Comparison of ENCODE assay signal across 10 cellular contexts in genomic region chr17:33686171-33686570, GRCh38.
DNase-seq lines count a peak whose midpoint lies in the region; ATAC-seq and TF ChIP-seq lines count a peak whose summit lies in the region.
"Had no signal": no experiment of that assay in that cellular context is flagged by ENCODE, and none has a peak within 500 bp of the region (broad histone marks: within the 10 kb centered on the region; RNA-seq: fewer than 3 reads in every experiment).

No MANE protein-coding gene starts in this region.

- no peaks in the 10 kb centered on the region for H4K20me1 ChIP-seq in SU-DHL-6 (ENCODE audit: low read depth, low read length)

- TF ChIP-seq CTCF in AG10803 (conservative IDR thresholded peaks at IDR 0.05; ENCODE audit: low read length) (peak; percentile 39), GM12872 (IDR thresholded peaks at IDR 0.05; ENCODE audit: insufficient read depth, low read depth, low read length) (peak; percentile 73), SU-DHL-6 (IDR thresholded peaks at IDR 0.05; ENCODE audit: insufficient read depth, low read length, poor library complexity, severe bottlenecking) (peak; percentile 25), uterus (IDR thresholded peaks at IDR 0.05) (no peak)

- no peaks in the 10 kb centered on the region for H3K9me2 ChIP-seq in SU-DHL-6 (replicated peaks; ENCODE audit: insufficient read depth, low read length)

- no peak for DNase-seq in AG10803 (ENCODE audit: low read depth)
- DNase-seq in iPS-NIHi11 (ENCODE audit: low spot score) = peak; percentile 68
- DNase-seq in HCEC 1CT = no peak
- DNase-seq in aorta = no peak
- no peak for DNase-seq in uterus
- DNase-seq: amniotic stem cell, SHP77 treated with DMSO at 0.1 percent for 48 hours had no signal

- no peak for TF ChIP-seq POLR2A in uterus (IDR thresholded peaks at IDR 0.05)

- H3F3A ChIP-seq in SU-DHL-6 (ENCODE audit: insufficient read depth) = no peaks in the 10 kb centered on the region

- WGBS in aorta, 2 donors = 81 to 84% methylated on average over 4 of the region's 4 CpGs

- intact Hi-C loops in aorta (cut with DNase I) (no loop called here), uterus (cut with DNase I; ENCODE audit: low total_unique reads) (no loop called here)

- H3K9ac ChIP-seq in SU-DHL-6 (ENCODE audit: low read length) = no peak overlapping the region

- ATAC-seq in GM19023 (IDR thresholded peaks at IDR 0.05; ENCODE audit: unreplicated experiment) (no peak), aorta (ENCODE audit: low FRiP score) (no peak)

- no peaks in the 10 kb centered on the region for H3K36me3 ChIP-seq in SU-DHL-6 (ENCODE audit: low read length)
- no peaks in the 10 kb centered on the region for H3K36me3 ChIP-seq in aorta (ENCODE audit: control insufficient read depth in 1 of 2, insufficient read depth in 2 of 2, low read length in 1 of 2)
- H3K36me3 ChIP-seq in uterus = no peaks in the 10 kb centered on the region

- H2AFZ ChIP-seq in SU-DHL-6 (ENCODE audit: low read depth, low read length, severe bottlenecking) = no peak overlapping the region

- H3K4me1 ChIP-seq in aorta (ENCODE audit: control insufficient read depth in 1 of 2, insufficient read depth in 2 of 2, low read length in 2 of 2) = no peaks in the 10 kb centered on the region
- no peaks in the 10 kb centered on the region for H3K4me1 ChIP-seq in uterus

- H3K9me3 ChIP-seq in SU-DHL-6 (ENCODE audit: insufficient read depth, low read length) = no peaks in the 10 kb centered on the region
- no peaks in the 10 kb centered on the region for H3K9me3 ChIP-seq in aorta (ENCODE audit: control insufficient read depth, low read length)
- H3K9me3 ChIP-seq in uterus = no peaks in the 10 kb centered on the region

- H3K27ac ChIP-seq in SU-DHL-6 (ENCODE audit: low read depth, low read length) (no peak overlapping the region), aorta (ENCODE audit: low read depth in 1 of 2, low read length in 2 of 2) (no peak overlapping the region), uterus (no peak overlapping the region)

- H3K79me2 ChIP-seq in SU-DHL-6 (ENCODE audit: insufficient read depth, low read length) = no peaks in the 10 kb centered on the region

- H3K4me2 ChIP-seq in SU-DHL-6 (ENCODE audit: low read depth, low read length, poor library complexity, severe bottlenecking) = no peak overlapping the region

- H3K27me3 ChIP-seq in SU-DHL-6 (ENCODE audit: low read length) (no peaks in the 10 kb centered on the region), aorta (ENCODE audit: control insufficient read depth in 1 of 2, insufficient read depth in 2 of 2, low read length in 1 of 2) (no peaks in the 10 kb centered on the region), uterus (no peaks in the 10 kb centered on the region)

- H3K4me3 ChIP-seq in AG10803 (ENCODE audit: low read length) (no peak overlapping the region), SU-DHL-6 (ENCODE audit: insufficient read depth, low read length, poor library complexity, severe bottlenecking) (no peak overlapping the region), aorta (ENCODE audit: low read length in 2 of 2) (no peak overlapping the region), uterus (no peak overlapping the region)

Comparison
In these comparisons a context has a peak if more than half of its experiments do, and no peak if none do; other contexts are left out.
1. CTCF ChIP-seq: peak in AG10803 (single experiment), GM12872 (single experiment) and SU-DHL-6 (single experiment); none in uterus (0 of 4).